Comparison of ENCODE assay signal across 8 cellular contexts in the genomic region with DNA sequence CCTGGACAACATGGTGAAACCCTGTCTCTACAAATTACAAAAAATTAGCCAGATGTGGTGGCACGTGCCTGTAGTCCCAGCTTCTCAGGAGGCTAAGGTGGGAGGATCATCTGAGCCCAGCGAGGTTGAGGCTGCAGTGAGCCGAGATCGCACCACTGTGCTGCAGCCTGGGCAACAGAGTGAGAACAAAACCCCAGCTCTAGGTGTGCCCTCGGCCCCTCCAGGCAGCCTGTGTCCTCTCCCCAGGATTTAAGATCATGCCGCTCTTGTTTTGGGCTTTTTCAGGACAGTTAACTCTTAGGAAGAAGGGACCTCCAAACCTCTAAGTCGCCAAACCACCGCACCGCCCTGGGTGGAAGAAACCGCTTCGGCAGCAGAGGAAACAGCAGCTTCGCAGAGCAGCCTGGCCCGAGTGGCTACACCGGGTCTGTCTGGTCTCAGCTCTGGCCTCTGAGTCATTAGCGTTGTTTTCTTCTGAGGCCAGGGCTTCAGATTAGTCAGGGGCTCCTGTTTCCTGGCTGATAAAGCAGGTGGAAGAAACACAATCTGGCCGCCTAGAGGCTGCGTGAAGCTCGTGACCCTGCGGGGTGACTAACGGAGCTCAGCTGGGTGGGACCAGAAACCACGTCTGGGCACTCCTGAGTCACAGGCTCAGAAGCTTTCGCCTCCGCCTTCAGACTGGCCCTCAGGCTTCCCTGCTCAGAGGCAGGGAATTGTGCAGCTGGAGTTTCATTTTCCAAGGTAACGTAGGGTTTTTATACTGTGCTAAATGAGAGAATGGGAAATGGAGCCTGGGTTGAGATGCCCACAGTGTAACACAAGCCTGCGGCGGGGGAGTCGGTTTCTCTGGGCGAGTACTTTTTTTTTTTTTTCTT. TPM values are rescaled to one million over a fixed set of nuclear protein-coding genes. Genes with fewer than 3 reads are reported as not detected.
DNase-seq lines count a peak whose midpoint lies in the region; TF ChIP-seq lines count a peak whose summit lies in the region.

No MANE protein-coding gene starts in this region.

- no peak overlapping the region for H3K4me2 ChIP-seq in H9 (ENCODE audit: insufficient read depth, insufficient read length, low read length)
- H3K4me2 ChIP-seq in Loucy (ENCODE audit: low read depth, low read length, poor library complexity, severe bottlenecking), result peak overlapping the region; percentile 70

- H2BK12ac ChIP-seq in H9 (ENCODE audit: insufficient read length, low read depth, low read length), result no peak overlapping the region

- intact Hi-C loops in lower leg skin (cut with DNase I; ENCODE audit: low total_unique reads), result no loop called here

- no peak overlapping the region for H4K5ac ChIP-seq in H9 (ENCODE audit: insufficient read length, low read depth, low read length)

- H3K4me3 ChIP-seq in Loucy (ENCODE audit: low read length, poor library complexity, severe bottlenecking) (peak overlapping the region; percentile 73), choroid plexus epithelial cell (ENCODE audit: low read depth, low read length) (peak overlapping the region; percentile 10), lower leg skin (ENCODE audit: low read depth, poor library complexity, severe bottlenecking) (no peak overlapping the region)

- WGBS in H9 (ENCODE audit: extremely low coverage, insufficient read length, low lambda C conversion rate), result no CpG with 5 or more reads among the region's 28 CpGs
- WGBS in lower leg skin, 2 donors, result 29 to 35% methylated on average over 22 to 28 of the region's 28 CpGs

- H2AK5ac ChIP-seq in H9 (ENCODE audit: insufficient read length, low read length), result no peak overlapping the region

- H3K4ac ChIP-seq in H9 (ENCODE audit: low read depth, low read length), result no peak overlapping the region

- no peak overlapping the region for H3T11ph ChIP-seq in H9 (ENCODE audit: low read length)

- H3K4me1 Mint-ChIP-seq in H9, result peaks cover 20 to 24% of the 10 kb centered on the region in 2 experiments

- H3K27me3 ChIP-seq in H9 (ENCODE audit: insufficient read depth, low read length), result no peaks in the 10 kb centered on the region
- H3K27me3 ChIP-seq in Loucy (ENCODE audit: insufficient read depth, low read length, poor library complexity, severe bottlenecking), result no peaks in the 10 kb centered on the region

- no peaks in the 10 kb centered on the region for H3K9me3 ChIP-seq in H9 (ENCODE audit: control insufficient read depth, low read depth, low read length)
- no peaks in the 10 kb centered on the region for H3K9me3 ChIP-seq in Loucy (ENCODE audit: insufficient read depth, low read depth, low read length)

- no peaks in the 10 kb centered on the region for H3K23me2 ChIP-seq in H9 (ENCODE audit: insufficient read length, low read depth, low read length, poor library complexity, severe bottlenecking)

- H3K27ac ChIP-seq in H9 (ENCODE audit: insufficient read length, low read depth, low read length), result no peak overlapping the region

- H3K79me2 ChIP-seq in H9 (ENCODE audit: insufficient read depth, low read length) (no peaks in the 10 kb centered on the region), Loucy (ENCODE audit: insufficient read depth, low read length) (no peaks in the 10 kb centered on the region; the same call in 1 of the 2 replicates)

- H3K4me3 Mint-ChIP-seq in H9, result no peak overlapping the region

- no peak overlapping the region for H3K56ac ChIP-seq in H9 (ENCODE audit: insufficient read length, low read depth, low read length)

- H3K23ac ChIP-seq in H9 (ENCODE audit: insufficient read length, low read depth, low read length), result no peak overlapping the region

- DNase-seq in H9 (peak; percentile 75), choroid plexus epithelial cell (ENCODE audit: low read depth) (peak; percentile 99), lower leg skin (ENCODE audit: low spot score in 2 of 2) (peak; percentile 86 to 95), NCI-H128 (lab: John Stamatoyannopoulos, UW; ENCODE audit: unreplicated experiment) (no peak)
- peak; percentile 39 to 63 for DNase-seq in activated CD4-positive, alpha-beta T cell treated with anti-CD3 and anti-CD28 coated beads for 24 hours (ENCODE audit: low read depth in 2 of 2)
- DNase-seq in stimulated activated CD8-positive, alpha-beta memory T cell treated with anti-CD3 and anti-CD28 coated beads, Interleukin-12 subunit alpha, Interleukin-12 subunit beta, amount 100 ng/mL, for 1 hour (ENCODE audit: low read depth), result peak; percentile 63

- no peaks in the 10 kb centered on the region for H3K36me3 Mint-ChIP-seq in H9 (ENCODE audit: insufficient read depth in 1 of 3, low read depth in 3 of 3)

- H3K36me3 ChIP-seq in Loucy (ENCODE audit: insufficient read depth, low read length), result no peaks in the 10 kb centered on the region

- no peaks in the 10 kb centered on the region for H3K27me3 Mint-ChIP-seq in H9 (ENCODE audit: low read depth)

- H3K18ac ChIP-seq in H9 (ENCODE audit: insufficient read length, low read depth, low read length), result no peak overlapping the region

- H4K20me1 ChIP-seq in H9 (ENCODE audit: control insufficient read depth, insufficient read depth, insufficient read length), result no peaks in the 10 kb centered on the region
- no peaks in the 10 kb centered on the region for H4K20me1 ChIP-seq in Loucy (ENCODE audit: insufficient read depth, low read length, poor library complexity, severe bottlenecking)

- no peaks in the 10 kb centered on the region for H3F3A ChIP-seq in Loucy (ENCODE audit: low read depth)

- no peaks in the 10 kb centered on the region for H3K9me2 ChIP-seq in Loucy (replicated peaks; ENCODE audit: low read depth, low read length)

- no peak overlapping the region for H2BK120ac ChIP-seq in H9 (ENCODE audit: low read depth, low read length, poor library complexity, severe bottlenecking)

- H3K27ac Mint-ChIP-seq in H9, result peak overlapping the region; percentile 23 to 96 (median 72); a peak in 5 of 7 replicates

- no peak overlapping the region for H2BK20ac ChIP-seq in H9 (ENCODE audit: low read depth, low read length, poor library complexity, severe bottlenecking)

- no peak overlapping the region for H2BK5ac ChIP-seq in H9 (ENCODE audit: insufficient read length, low read length)

- no peak overlapping the region for H4K91ac ChIP-seq in H9 (ENCODE audit: insufficient read length, low read depth, low read length)

- no peak overlapping the region for H2BK15ac ChIP-seq in H9 (ENCODE audit: low read depth, low read length)

- H3K9ac ChIP-seq in H9 (ENCODE audit: extremely low read depth, insufficient read length, low read length), result no peak overlapping the region
- peak overlapping the region; percentile 72 for H3K9ac ChIP-seq in Loucy (ENCODE audit: low read depth, low read length, poor library complexity, severe bottlenecking)

- TF ChIP-seq POLR2A in lower leg skin (IDR thresholded peaks at IDR 0.05), result no peak

- peak overlapping the region; percentile 26 for H2AFZ ChIP-seq in H9 (ENCODE audit: low read length)
- peak overlapping the region; percentile 60 for H2AFZ ChIP-seq in Loucy (ENCODE audit: low read length)

- no peaks in the 10 kb centered on the region for H3K79me1 ChIP-seq in H9 (ENCODE audit: insufficient read depth, low read depth, low read length, poor library complexity, severe bottlenecking)

- H3K14ac ChIP-seq in H9 (ENCODE audit: insufficient read depth, low read length), result 0 out of 2 replicates have a peak overlapping the region, but pooled peaks have one; percentile 63

- TF ChIP-seq CTCF in GM12873 (IDR thresholded peaks at IDR 0.05; ENCODE audit: insufficient read depth, low read depth, low read length, missing control alignments) (peak; percentile 45), H9 (conservative IDR thresholded peaks at IDR 0.05) (peak; percentile 40; the same call in 2 of the 3 replicates), Loucy (conservative IDR thresholded peaks at IDR 0.05; ENCODE audit: low read length) (peak; percentile 23), choroid plexus epithelial cell (conservative IDR thresholded peaks at IDR 0.05; ENCODE audit: low read depth, low read length) (peak; percentile 18), lower leg skin (IDR thresholded peaks at IDR 0.05) (no peak)

- no peaks in the 10 kb centered on the region; a peak in 1 of 5 replicates for H3K9me3 Mint-ChIP-seq in H9

- H4K8ac ChIP-seq in H9 (replicated peaks; ENCODE audit: insufficient read length, low read depth, low read length), result no peak overlapping the region

- H3K4me1 ChIP-seq in H9 (ENCODE audit: insufficient read depth, low read length) (peaks cover 2% of the 10 kb centered on the region; the same call in 1 of the 2 replicates), Loucy (ENCODE audit: insufficient read depth, low read length, poor library complexity, severe bottlenecking) (peaks cover 28% of the 10 kb centered on the region)

RNA-seq across cellular contexts. Expression of a gene that starts 44.7 kb away (rescaled TPM):
- total RNA-seq in H9 (2021), result 19.3 and 21.7 TPM in 2 replicates
- total RNA-seq in lower leg skin, result 1 to 10 TPM; 1.6 to 3.0 (median 2.1) TPM

RNA-seq across cellular contexts. Expression of a gene that starts 50.0 kb away (rescaled TPM):
- total RNA-seq in H9 (2021), result not detected in 2 replicates
- under 1 TPM in 1 of 4 donors, not detected in 3; 0.13 TPM for total RNA-seq in lower leg skin

Comparison
In these comparisons a context has a peak if more than half of its experiments do, and no peak if none do; other contexts are left out.
1. CTCF ChIP-seq: peak in GM12873 (single experiment), H9 (single experiment), Loucy (single experiment) and choroid plexus epithelial cell (single experiment); none in lower leg skin (0 of 3).